30 cellular contexts compared by ENCODE assay signal in genomic region chr11:71165771-71166170, GRCh38.
DNase-seq lines count a peak whose midpoint lies in the region; ATAC-seq and TF ChIP-seq lines count a peak whose summit lies in the region.
"Had no signal": no experiment of that assay in that cellular context is flagged by ENCODE, and none has a peak within 500 bp of the region (broad histone marks: within the 10 kb centered on the region; RNA-seq: fewer than 3 reads in every experiment).

No MANE protein-coding gene starts in this region.

- H3K4me3 ChIP-seq in heart right ventricle (no peak overlapping the region), mesenchymal stem cell (ENCODE audit: insufficient read depth in 1 of 2, low read depth in 1 of 2, low read length in 2 of 2) (no peak overlapping the region), sigmoid colon (no peak overlapping the region)
- H3K4me3 ChIP-seq: GM12878 had no signal

- H3K27ac ChIP-seq in heart right ventricle: no peak overlapping the region
- no peak overlapping the region for H3K27ac ChIP-seq in mesenchymal stem cell (ENCODE audit: low read length, poor library complexity, severe bottlenecking)
- no peak overlapping the region for H3K27ac ChIP-seq in sigmoid colon
- no peak overlapping the region for H3K27ac ChIP-seq in foreskin keratinocyte
- H3K27ac ChIP-seq: KMS-11, RWPE1 had no signal

- H2BK15ac ChIP-seq in mesenchymal stem cell (ENCODE audit: low read depth, poor library complexity, severe bottlenecking): no peak overlapping the region

- no peak overlapping the region for H2BK12ac ChIP-seq in mesenchymal stem cell (ENCODE audit: low read length in 2 of 2)

- no peak overlapping the region for H2BK120ac ChIP-seq in mesenchymal stem cell (ENCODE audit: low read depth, low read length)

- H4K8ac ChIP-seq in mesenchymal stem cell (ENCODE audit: low read length): no peak overlapping the region

- H3K9me3 ChIP-seq in heart right ventricle: no peaks in the 10 kb centered on the region
- peaks cover 6% of the 10 kb centered on the region for H3K9me3 ChIP-seq in mesenchymal stem cell (ENCODE audit: control insufficient read depth, low read length)
- H3K9me3 ChIP-seq in sigmoid colon: no peaks in the 10 kb centered on the region
- H3K9me3 ChIP-seq: BE2C had no signal

- peak overlapping the region; percentile 43 for H4K91ac ChIP-seq in mesenchymal stem cell (ENCODE audit: low read length)

- no peak overlapping the region for H3K4me2 ChIP-seq in mesenchymal stem cell (ENCODE audit: low read length, poor library complexity, severe bottlenecking)
- H3K4me2 ChIP-seq: KMS-11 had no signal

- TF ChIP-seq EP300 in sigmoid colon (IDR thresholded peaks at IDR 0.05): no peak

- H3K14ac ChIP-seq in mesenchymal stem cell (ENCODE audit: low read length in 2 of 2): no peak overlapping the region

- no peak overlapping the region for H3K23ac ChIP-seq in mesenchymal stem cell (ENCODE audit: low read length in 2 of 2)

- WGBS in heart right ventricle, 2 donors: 88 to 91% methylated on average over 12 of the region's 12 CpGs
- 93% methylated on average over 12 of the region's 12 CpGs for WGBS in mesenchymal stem cell
- WGBS in sigmoid colon, 2 donors: 92 to 95% methylated on average over 12 of the region's 12 CpGs

- intact Hi-C loops in cardiac septum (cut with DNase I) (no loop called here), heart right ventricle (cut with DNase I) (no loop called here), sigmoid colon (cut with DNase I) (no loop called here)

- H3K9me3 Mint-ChIP-seq in effector memory CD8-positive, alpha-beta T cell: no peaks in the 10 kb centered on the region
- H3K9me3 Mint-ChIP-seq: CD8-positive, alpha-beta memory T cell; IgD-negative memory B cell had no signal

- no peak overlapping the region for H3K18ac ChIP-seq in mesenchymal stem cell (ENCODE audit: low read depth in 1 of 2, low read length in 2 of 2)

- TF ChIP-seq CTCF in heart right ventricle (IDR thresholded peaks at IDR 0.05) (no peak), sigmoid colon (IDR thresholded peaks at IDR 0.05) (no peak), foreskin keratinocyte (conservative IDR thresholded peaks at IDR 0.05) (no peak)

- DNase-seq in cardiac septum (ENCODE audit: low spot score) (peak; percentile 38), heart right ventricle (no peak), mesenchymal stem cell (no peak), sigmoid colon (peak; percentile 27), foreskin keratinocyte (no peak), germinal center (ENCODE audit: low spot score) (no peak)
- DNase-seq in effector memory CD8-positive, alpha-beta T cell: no peak
- DNase-seq: 8988T; ACHN; BE2C; CD8-positive, alpha-beta memory T cell; DMS 273 treated with DMSO at 0.1 percent for 48 hours; DMS79; EL; GDM1; MM.1S; NCI-H1048; NCI-H1417; NCI-H1694; NCI-H2029 treated with DMSO at 0.1 percent for 48 hours; NCI-H2227 treated with DMSO at 0.1 percent for 48 hours; NCI-H526 treated with DMSO at 0.1 percent for 48 hours; SHP77 treated with DMSO at 0.1 percent for 48 hours had no signal

- no peaks in the 10 kb centered on the region for H3K36me3 Mint-ChIP-seq in effector memory CD8-positive, alpha-beta T cell (ENCODE audit: insufficient read depth)
- H3K36me3 Mint-ChIP-seq: CD14-positive monocyte; CD8-positive, alpha-beta memory T cell; IgD-negative memory B cell had no signal

- H3K79me1 ChIP-seq in mesenchymal stem cell (replicated peaks; ENCODE audit: low read length, poor library complexity, severe bottlenecking): peaks cover 5% of the 10 kb centered on the region

- no peaks in the 10 kb centered on the region for H3K36me3 ChIP-seq in heart right ventricle
- H3K36me3 ChIP-seq in mesenchymal stem cell (ENCODE audit: control insufficient read depth in 1 of 2, insufficient read depth in 2 of 2, low read depth in 1 of 2, low read length in 2 of 2): peaks cover 0 to 4% of the 10 kb centered on the region in 2 experiments
- no peaks in the 10 kb centered on the region for H3K36me3 ChIP-seq in sigmoid colon
- H3K36me3 ChIP-seq: BE2C had no signal

- H2BK5ac ChIP-seq in mesenchymal stem cell (ENCODE audit: low read depth, low read length, poor library complexity, severe bottlenecking): no peak overlapping the region

- TF ChIP-seq POLR2A in sigmoid colon (IDR thresholded peaks at IDR 0.05): no peak

- H3K4me1 Mint-ChIP-seq in effector memory CD8-positive, alpha-beta T cell (ENCODE audit: low read depth in 2 of 2): no peaks in the 10 kb centered on the region
- H3K4me1 Mint-ChIP-seq: CD14-positive monocyte; CD8-positive, alpha-beta memory T cell; IgD-negative memory B cell had no signal

- H2AFZ ChIP-seq in mesenchymal stem cell (ENCODE audit: low read depth, low read length): no peak overlapping the region

- H3K4me1 ChIP-seq in heart right ventricle (no peaks in the 10 kb centered on the region), mesenchymal stem cell (ENCODE audit: control insufficient read depth, insufficient read depth, low read depth, low read length) (no peaks in the 10 kb centered on the region), sigmoid colon (no peaks in the 10 kb centered on the region), foreskin keratinocyte (no peaks in the 10 kb centered on the region)
- H3K4me1 ChIP-seq: BE2C had no signal

- H3K4ac ChIP-seq in mesenchymal stem cell (ENCODE audit: low read depth in 1 of 2, low read length in 2 of 2): no peak overlapping the region

- H3K27me3 ChIP-seq in heart right ventricle: peaks cover 0 to 17% (median 4%) of the 10 kb centered on the region in 7 donors
- no peaks in the 10 kb centered on the region for H3K27me3 ChIP-seq in mesenchymal stem cell (ENCODE audit: control insufficient read depth in 1 of 2, insufficient read depth in 1 of 2, low read length in 2 of 2)
- no peaks in the 10 kb centered on the region for H3K27me3 ChIP-seq in sigmoid colon
- no peaks in the 10 kb centered on the region for H3K27me3 ChIP-seq in foreskin keratinocyte
- H3K27me3 ChIP-seq: BE2C had no signal

- peaks cover 5 to 7% of the 10 kb centered on the region in 2 donors for H3K27me3 Mint-ChIP-seq in effector memory CD8-positive, alpha-beta T cell
- H3K27me3 Mint-ChIP-seq: CD8-positive, alpha-beta memory T cell had no signal

- no peak overlapping the region for H3K27ac Mint-ChIP-seq in effector memory CD8-positive, alpha-beta T cell
- H3K27ac Mint-ChIP-seq: CD8-positive, alpha-beta memory T cell had no signal

- ATAC-seq in heart right ventricle (no peak), foreskin keratinocyte (no peak), GM21529 (IDR thresholded peaks at IDR 0.05; ENCODE audit: unreplicated experiment) (no peak)
- ATAC-seq in effector memory CD8-positive, alpha-beta T cell (replicated peaks): no peak
- ATAC-seq: GM12878, HCT116 had no signal

- no peak overlapping the region for H3K9ac ChIP-seq in mesenchymal stem cell (ENCODE audit: low read length)
- H3K9ac ChIP-seq: KMS-11 had no signal

- H3K4me3 Mint-ChIP-seq in effector memory CD8-positive, alpha-beta T cell: no peak overlapping the region
- H3K4me3 Mint-ChIP-seq: CD14-positive monocyte; CD8-positive, alpha-beta memory T cell; IgD-negative memory B cell had no signal

- no peak overlapping the region for H2AK5ac ChIP-seq in mesenchymal stem cell (ENCODE audit: low read length, severe bottlenecking)

Comparison
In these comparisons a context has a peak if more than half of its experiments do, and no peak if none do; other contexts are left out.
1. DNase-seq: peak in cardiac septum (single experiment) and sigmoid colon (single experiment); none in heart right ventricle (0 of 2), mesenchymal stem cell (single experiment), effector memory CD8-positive, alpha-beta T cell (0 of 3), foreskin keratinocyte (0 of 2) and germinal center (single experiment).